In the genomic region with DNA sequence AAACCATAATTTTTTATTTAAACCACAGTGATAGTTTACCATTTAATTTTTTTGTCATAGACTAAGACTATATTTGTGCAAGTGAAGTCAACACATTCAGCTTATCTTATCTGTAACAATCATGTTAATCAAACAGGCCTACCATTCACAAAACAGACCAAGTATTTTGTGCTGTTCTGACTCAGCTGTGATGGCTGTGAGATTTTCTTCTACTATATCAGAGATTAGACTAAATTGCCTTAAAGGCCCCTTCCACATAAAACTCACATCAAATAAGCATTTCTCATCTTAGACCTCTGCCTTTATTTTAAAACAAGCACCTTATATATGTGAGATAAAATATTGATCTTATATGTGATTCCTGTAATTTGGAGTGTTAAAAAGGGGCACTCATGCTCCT, we compare ENCODE assay signal across 27 cellular contexts. TPM values are rescaled to one million over a fixed set of nuclear protein-coding genes. Genes with fewer than 3 reads are reported as not detected.
"Had no signal": no experiment of that assay in that cellular context is flagged by ENCODE, and none has a peak within 500 bp of the region (broad histone marks: within the 10 kb centered on the region; RNA-seq: fewer than 3 reads in every experiment).

No MANE protein-coding gene starts in this region.

- H3K4me1 ChIP-seq: colonic mucosa, esophagus muscularis mucosa, foreskin keratinocyte, gastroesophageal sphincter had no signal

- DNase-seq: colonic mucosa; cortex of kidney; dermis blood vessel endothelial cell; dorsolateral prefrontal cortex; effector CD4-positive, alpha-beta T cell; effector CD8-positive, alpha-beta T cell; effector memory CD4-positive, alpha-beta T cell; effector memory CD8-positive, alpha-beta T cell; endodermal cell; erythroblast; esophagus squamous epithelium; foreskin fibroblast; foreskin keratinocyte; foreskin melanocyte; gastrocnemius medialis; glutamatergic neuron; head of caudate nucleus; heart left ventricle; heart right ventricle had no signal

- H3K36me3 ChIP-seq: colonic mucosa, esophagus muscularis mucosa, esophagus squamous epithelium, gastrocnemius medialis, gastroesophageal sphincter, heart left ventricle, heart right ventricle had no signal

- FAIRE-seq: colon, endometrium, endothelial cell of umbilical vein had no signal

- H3K27me3 ChIP-seq: colonic mucosa, esophagus squamous epithelium, foreskin keratinocyte, gastrocnemius medialis, heart left ventricle, heart right ventricle had no signal

- H3K9me3 ChIP-seq: colonic mucosa, esophagus muscularis mucosa, esophagus squamous epithelium, gastrocnemius medialis, gastroesophageal sphincter had no signal

- ATAC-seq: effector memory CD8-positive, alpha-beta T cell; esophagus mucosa; foreskin keratinocyte; gastrocnemius medialis; gastroesophageal sphincter; heart left ventricle; heart right ventricle had no signal

- H3K4me3 ChIP-seq: colonic mucosa, coronary artery, dorsolateral prefrontal cortex, esophagus muscularis mucosa, esophagus squamous epithelium, gastrocnemius medialis, gastroesophageal sphincter, heart left ventricle, heart right ventricle had no signal

- H3K27ac ChIP-seq: colonic mucosa, coronary artery, dorsolateral prefrontal cortex, epithelial cell of prostate, esophagus muscularis mucosa, esophagus squamous epithelium, foreskin keratinocyte, gastrocnemius medialis, gastroesophageal sphincter, heart left ventricle, heart right ventricle had no signal

RNA-seq across cellular contexts. Expression of a gene that starts 13.4 kb away (rescaled TPM):
- total RNA-seq: esophagus mucosa had no signal
